8 cellular contexts compared by ENCODE assay signal in the genomic region with DNA sequence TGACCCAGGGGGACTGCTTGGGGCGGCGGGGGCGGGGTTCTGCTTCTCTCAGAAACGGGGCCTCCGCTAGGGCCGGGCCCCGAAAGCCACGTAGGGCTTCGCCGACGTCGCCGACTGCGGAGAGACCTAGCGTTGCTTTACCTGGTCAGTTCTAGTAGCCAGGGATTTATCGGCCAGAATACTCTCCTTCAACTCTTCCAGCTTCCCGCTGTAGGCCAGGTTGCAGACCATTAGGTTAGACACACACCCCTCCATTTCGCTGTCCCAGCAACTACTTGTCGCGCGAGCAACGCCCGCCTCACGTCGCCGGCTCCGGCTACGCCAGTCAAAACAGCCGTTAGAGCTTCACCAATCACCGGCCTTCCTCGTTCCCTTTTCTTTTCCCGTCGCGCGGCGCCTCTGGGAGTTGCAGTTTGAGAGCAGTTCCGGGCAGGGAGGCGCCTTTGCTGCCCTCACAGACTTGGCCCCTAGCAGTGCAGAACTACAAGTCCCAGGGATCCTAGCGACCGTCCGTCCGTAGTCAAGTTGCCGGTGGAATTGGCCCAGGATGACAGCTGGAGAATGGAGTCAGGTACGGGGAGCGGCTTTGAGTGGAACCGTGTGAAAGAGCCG. TPM values are rescaled to one million over a fixed set of nuclear protein-coding genes. Genes with fewer than 3 reads are reported as not detected.
A peak's percentile ranks its signal among the peaks of the same experiment; 100 is the strongest.
DNase-seq lines count a peak whose midpoint lies in the region; ATAC-seq and TF ChIP-seq lines count a peak whose summit lies in the region.

A gene with protein sequence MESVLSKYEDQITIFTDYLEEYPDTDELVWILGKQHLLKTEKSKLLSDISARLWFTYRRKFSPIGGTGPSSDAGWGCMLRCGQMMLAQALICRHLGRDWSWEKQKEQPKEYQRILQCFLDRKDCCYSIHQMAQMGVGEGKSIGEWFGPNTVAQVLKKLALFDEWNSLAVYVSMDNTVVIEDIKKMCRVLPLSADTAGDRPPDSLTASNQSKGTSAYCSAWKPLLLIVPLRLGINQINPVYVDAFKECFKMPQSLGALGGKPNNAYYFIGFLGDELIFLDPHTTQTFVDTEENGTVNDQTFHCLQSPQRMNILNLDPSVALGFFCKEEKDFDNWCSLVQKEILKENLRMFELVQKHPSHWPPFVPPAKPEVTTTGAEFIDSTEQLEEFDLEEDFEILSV (plus strand): TSS at position 513 of the 612 bp plus-strand sequence. CDS start 49 bp downstream, at position 562.
A gene with protein sequence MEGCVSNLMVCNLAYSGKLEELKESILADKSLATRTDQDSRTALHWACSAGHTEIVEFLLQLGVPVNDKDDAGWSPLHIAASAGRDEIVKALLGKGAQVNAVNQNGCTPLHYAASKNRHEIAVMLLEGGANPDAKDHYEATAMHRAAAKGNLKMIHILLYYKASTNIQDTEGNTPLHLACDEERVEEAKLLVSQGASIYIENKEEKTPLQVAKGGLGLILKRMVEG (minus strand): TSS at position 277 of the 612 bp plus-strand sequence. CDS start 22 bp downstream, at position 255.

- 0 to 32% (median 13%) methylated on average over 9 to 47 of the region's 47 CpGs for WGBS in adrenal gland, 4 donors
- WGBS in heart left ventricle, 4 donors = 0 to 26% (median 13%) methylated on average over 46 to 47 of the region's 47 CpGs
- 0 to 42% methylated on average over 5 to 47 of the region's 47 CpGs for WGBS in upper lobe of left lung, 2 donors

- H3K36me3 ChIP-seq in adrenal gland (replicated peaks in 1 of 2) = no peaks in the 10 kb centered on the region
- H3K36me3 ChIP-seq in heart left ventricle = peaks cover 0 to 23% (median 18%) of the 10 kb centered on the region in 9 donors
- H3K36me3 ChIP-seq in upper lobe of left lung = peaks cover 0 to 15% (median 0%) of the 10 kb centered on the region in 4 donors

- TF ChIP-seq CTCF in adrenal gland (IDR thresholded peaks at IDR 0.05) = peak in 1 of 6 experiments; percentile 9
- no peak for TF ChIP-seq CTCF in heart left ventricle (IDR thresholded peaks at IDR 0.05)
- peak in 4 of 6 experiments; percentile 7 to 35 (median 22) for TF ChIP-seq CTCF in upper lobe of left lung (IDR thresholded peaks at IDR 0.05)

- peaks cover 3 to 4% of the 10 kb centered on the region in 2 donors for H3K4me1 ChIP-seq in adrenal gland (replicated peaks in 1 of 2)
- H3K4me1 ChIP-seq in heart left ventricle = peaks cover 0 to 25% (median 6%) of the 10 kb centered on the region in 12 donors
- peaks cover 0 to 9% (median 0%) of the 10 kb centered on the region in 4 donors for H3K4me1 ChIP-seq in upper lobe of left lung

- peak; percentile 96 for ATAC-seq in GM18498 (IDR thresholded peaks at IDR 0.05; ENCODE audit: unreplicated experiment)
- peak; percentile 94 for ATAC-seq in HG02884 (IDR thresholded peaks at IDR 0.05; ENCODE audit: unreplicated experiment)
- ATAC-seq in heart left ventricle = peak; percentile 98 to 99 (median 98)
- peak; percentile 99 for ATAC-seq in upper lobe of left lung (ENCODE audit: low FRiP score in 2 of 2)

- intact Hi-C loops in adrenal gland (cut with DNase I) (no loop called here), heart left ventricle (cut with DNase I) (loop anchor here in 3 of 10 donors (5.0 kb wide), 2 partner anchors 36 to 41 kb away; no protein-coding TSS in a partner anchor), posterior cingulate gyrus (cut with DNase I) (no loop called here)

- H3K27ac ChIP-seq in adrenal gland (peak within 1 kb of the TSS; percentile 24 to 92 (median 73)), heart left ventricle (peak within 1 kb of the TSS; percentile 50 to 91 (median 85)), upper lobe of left lung (peak within 1 kb of the TSS; percentile 81 to 87 (median 84))

- H3K27me3 ChIP-seq in adrenal gland (no peaks in the 10 kb centered on the region), heart left ventricle (no peaks in the 10 kb centered on the region), upper lobe of left lung (no peaks in the 10 kb centered on the region)

- H3K4me3 ChIP-seq in adrenal gland (peak within 1 kb of the TSS in 3 of 4 donors; percentile 40 to 49 (median 43)), heart left ventricle (peak within 1 kb of the TSS; percentile 50 to 92 (median 68)), upper lobe of left lung (peak within 1 kb of the TSS; percentile 47 to 72 (median 56))

- DNase-seq in NCI-H146 (lab: John Stamatoyannopoulos, UW) = peak; percentile 95
- peak; percentile 84 for DNase-seq in T follicular helper cell (ENCODE audit: low read depth)
- peak; percentile 91 to 97 (median 95) for DNase-seq in adrenal gland
- peak; percentile 92 to 95 (median 94) for DNase-seq in heart left ventricle
- peak; percentile 87 to 99 (median 90) for DNase-seq in posterior cingulate gyrus
- DNase-seq in upper lobe of left lung = peak; percentile 93 to 95

- no peaks in the 10 kb centered on the region for H3K9me3 ChIP-seq in adrenal gland (replicated peaks in 1 of 3)
- no peaks in the 10 kb centered on the region for H3K9me3 ChIP-seq in heart left ventricle
- no peaks in the 10 kb centered on the region for H3K9me3 ChIP-seq in upper lobe of left lung

- no peak for TF ChIP-seq EP300 in upper lobe of left lung (IDR thresholded peaks at IDR 0.05)

- TF ChIP-seq POLR2A in adrenal gland (IDR thresholded peaks at IDR 0.05) = peak; percentile 31 to 77
- TF ChIP-seq POLR2A in heart left ventricle (IDR thresholded peaks at IDR 0.05) = peak in 1 of 2 donors; percentile 32
- TF ChIP-seq POLR2A in upper lobe of left lung (IDR thresholded peaks at IDR 0.05) = peak in 2 of 4 donors; percentile 56 to 79

RNA-seq across cellular contexts. Expression of the first gene that starts in this region (rescaled TPM):
- 10 to 100 TPM in 6 of 8 donors, 1 to 10 TPM in 2; 6.3 to 21.0 (median 12.8) TPM for total RNA-seq in adrenal gland
- 10 to 100 TPM; 10.3 to 33.2 (median 13.0) TPM for polyA plus RNA-seq in adrenal gland
- 10 to 100 TPM; 15.0 to 22.5 (median 18.0) TPM for total RNA-seq in heart left ventricle
- 10 to 100 TPM; 11.0 to 22.7 TPM for polyA plus RNA-seq in heart left ventricle
- total RNA-seq in upper lobe of left lung = 10 to 100 TPM in 5 of 6 donors, 1 to 10 TPM in 1; 9.4 to 21.0 (median 12.9) TPM

RNA-seq across cellular contexts. Expression of the second gene that starts in this region (rescaled TPM):
- total RNA-seq in adrenal gland (10 to 100 TPM; 21.1 to 68.9 (median 50.8) TPM), heart left ventricle (10 to 100 TPM; 14.9 to 23.3 (median 21.2) TPM), upper lobe of left lung (10 to 100 TPM in 5 of 6 donors, 1 to 10 TPM in 1; 9.4 to 42.3 (median 35.4) TPM)
- polyA plus RNA-seq in adrenal gland (10 to 100 TPM; 27.6 to 85.4 (median 30.4) TPM), heart left ventricle (10 to 100 TPM; 15.5 to 33.4 TPM)

Comparison
In these comparisons a context has a peak if more than half of its experiments do, and no peak if none do; other contexts are left out.
1. Peak in every context shown above with its lines: DNase-seq, ATAC-seq, H3K4me3 ChIP-seq and H3K27ac ChIP-seq.
2. CTCF ChIP-seq: peak in upper lobe of left lung (4 of 6); none in heart left ventricle (0 of 12).